9 cellular contexts compared by ENCODE assay signal in the genomic region with DNA sequence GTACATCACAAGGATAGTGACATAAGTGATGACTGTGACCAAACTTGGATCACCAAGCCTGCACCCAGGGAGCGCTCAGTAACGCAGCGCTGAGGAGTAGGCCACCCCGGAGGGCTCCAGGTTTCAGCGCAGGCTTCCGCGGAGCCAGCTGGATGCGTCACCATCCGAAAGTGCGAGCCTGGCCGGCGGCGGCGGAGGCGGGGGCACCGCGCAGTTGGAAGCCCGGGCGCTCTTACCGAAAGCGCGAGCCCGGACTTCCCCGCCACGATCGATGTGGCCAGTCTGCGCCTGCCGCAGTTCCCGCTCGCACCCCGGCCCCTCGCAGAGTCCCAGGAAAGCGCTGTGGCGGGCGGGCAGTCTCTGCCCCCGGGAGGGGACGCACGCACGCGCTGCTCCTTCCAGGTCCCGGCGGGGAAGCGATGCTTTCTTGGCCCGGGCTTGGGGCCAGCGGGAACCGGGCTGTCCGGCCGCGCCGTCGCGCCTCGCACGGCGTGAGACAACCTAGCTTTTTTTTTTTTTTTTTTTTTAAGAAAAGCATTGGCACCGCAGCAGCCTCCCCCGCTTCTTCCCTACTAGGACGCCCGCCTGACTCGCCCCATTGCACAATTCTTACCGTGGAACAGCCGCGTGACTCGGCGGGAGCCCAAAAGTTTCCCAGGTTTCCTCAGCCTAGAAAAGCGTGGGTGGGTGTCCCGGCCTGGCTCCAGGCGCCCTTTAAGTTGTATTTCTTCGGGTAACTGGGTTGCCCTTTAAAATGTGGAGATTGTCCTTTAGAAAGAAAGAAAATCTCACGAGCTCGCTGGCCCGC. TPM values are rescaled to one million over a fixed set of nuclear protein-coding genes. Genes with fewer than 3 reads are reported as not detected.
DNase-seq lines count a peak whose midpoint lies in the region; ATAC-seq, FAIRE-seq and TF ChIP-seq lines count a peak whose summit lies in the region.
"Had no signal": no experiment of that assay in that cellular context is flagged by ENCODE, and none has a peak within 500 bp of the region (broad histone marks: within the 10 kb centered on the region; RNA-seq: fewer than 3 reads in every experiment).

No MANE protein-coding gene starts in this region.

- ATAC-seq in GM21825 (IDR thresholded peaks at IDR 0.05; ENCODE audit: unreplicated experiment) = peak; percentile 89
- peak; percentile 97 for ATAC-seq in HepG2

- H3K4me3 Mint-ChIP-seq in dendritic cell treated with granulocyte-macrophage colony-stimulating factor and Interleukin-4, amounts not matched to agents 40 ng/mL and 50 ng/mL, for 4 days = peak overlapping the region; percentile 68

- H3K4me2 ChIP-seq in HepG2 (ENCODE audit: low read depth, low read length) = peak overlapping the region; percentile 84

- TF ChIP-seq RAD21 in HepG2 (CRISPR knock-in tag; IDR thresholded peaks at IDR 0.05) = no peak

- no TSS peak for BruUV-seq in HepG2 (replicated peaks; lab: Mats Ljungman, UMichigan)

- H3K36me3 Mint-ChIP-seq in dendritic cell treated with granulocyte-macrophage colony-stimulating factor and Interleukin-4, amounts not matched to agents 40 ng/mL and 50 ng/mL, for 4 days (ENCODE audit: low read depth) = peaks cover 9% of the 10 kb centered on the region

- TF ChIP-seq POLR2A in HepG2 (IDR thresholded peaks at IDR 0.05; ENCODE audit: insufficient read depth in 1 of 2, low read depth in 2 of 2, low read length in 2 of 2) = no peak

- no peaks in the 10 kb centered on the region for H3K27me3 Mint-ChIP-seq in dendritic cell treated with granulocyte-macrophage colony-stimulating factor and Interleukin-4, amounts not matched to agents 40 ng/mL and 50 ng/mL, for 4 days

- no peaks in the 10 kb centered on the region for H3K79me2 ChIP-seq in HepG2 (ENCODE audit: insufficient read depth, low read length)

- POLR2A ChIA-PET in HepG2 (lab: Yijun Ruan, JAX) = interaction anchor here (0.5 to 0.6 kb wide), 2 partner anchors 18 to 156 kb away, joined by 3 to 4 read pairs; no protein-coding TSS in a partner anchor

- FAIRE-seq in HepG2 (lab: Jason Lieb, UNC) = no peak
- FAIRE-seq: colon had no signal

- TF ChIP-seq EP300 in HepG2 (IDR thresholded peaks at IDR 0.05; ENCODE audit: low read depth in 2 of 2, low read length in 2 of 2) (peak in 1 of 2 experiments; percentile 28; a peak in 1 of 4 replicates), HepG2 (CRISPR knock-in tag; IDR thresholded peaks at IDR 0.05; ENCODE audit: borderline replicate concordance) (no peak)

- CTCF ChIA-PET in HepG2 (lab: Yijun Ruan, JAX; ENCODE audit: low intra/inter-chr PET ratio, low total read pairs) = no interaction called here

- in situ Hi-C loops in HepG2 (cut with HindIII; ENCODE audit: extremely low pct_ligation_motif_present, low pct_unique_long_range_greater_than_20kb) = no loop called here

- DNase-seq in DMS53 (lab: John Stamatoyannopoulos, UW) = peak; percentile 92
- DNase-seq in LHCN-M2 (ENCODE audit: low read depth) = peak; percentile 52
- DNase-seq in activated CD4-positive, alpha-beta T cell treated with anti-CD3 and anti-CD28 coated beads, Interleukin-2, amount 50 U/mL, for 4 hours = peak; percentile 60 to 66
- DNase-seq in HepG2 (ENCODE audit: low spot score) = no peak
- DNase-seq in stimulated activated CD4-positive, alpha-beta T cell treated with anti-CD3 and anti-CD28 coated beads, Interleukin-2, amount 100 ng/mL, for 24 hours = peak; percentile 65 to 78
- DNase-seq in NCI-H2196 treated with DMSO at 0.1 percent for 48 hours (lab: John Stamatoyannopoulos, UW; ENCODE audit: unreplicated experiment) = no peak

- H3K36me3 ChIP-seq in HepG2 (replicated peaks in 1 of 2; ENCODE audit: control insufficient read depth in 1 of 2, insufficient read depth in 2 of 2, low read length in 2 of 2) = no peaks in the 10 kb centered on the region

- H3K4me1 ChIP-seq in HepG2 (ENCODE audit: insufficient read depth, low read length) = peaks cover 20% of the 10 kb centered on the region

- no peaks in the 10 kb centered on the region for H4K20me1 ChIP-seq in HepG2 (ENCODE audit: insufficient read depth, low read length)

- peak overlapping the region; percentile 76 for H3K27ac Mint-ChIP-seq in dendritic cell treated with granulocyte-macrophage colony-stimulating factor and Interleukin-4, amounts not matched to agents 40 ng/mL and 50 ng/mL, for 4 days

- no peak overlapping the region for H2AFZ ChIP-seq in HepG2 (ENCODE audit: low read length)

- peak overlapping the region; percentile 6; the same call in 1 of the 2 replicates for H3K9ac ChIP-seq in HepG2 (ENCODE audit: insufficient read depth, low read depth, low read length)

- H3K4me3 ChIP-seq in HepG2 (replicated peaks in 1 of 3; ENCODE audit: insufficient read depth in 1 of 3, low read depth in 2 of 3, low read length in 3 of 3) = peak overlapping the region; percentile 59 to 74 (median 61)

- H3K9me3 ChIP-seq in HepG2 (ENCODE audit: low read length) = no peaks in the 10 kb centered on the region

- H3K27ac ChIP-seq in HepG2 (ENCODE audit: extremely low read length, insufficient read depth, low read length) = no peak overlapping the region

- intact Hi-C loops in dendritic cell treated with granulocyte-macrophage colony-stimulating factor and Interleukin-4, amounts not matched to agents 40 ng/mL and 50 ng/mL, for 4 days (cut with micrococcal nuclease) = loop anchor here (1.0 to 5.0 kb wide), 3 partner anchors 36 to 490 kb away; a partner anchor contains a TSS
- intact Hi-C loops in HepG2 (cut with micrococcal nuclease; ENCODE audit: unreplicated experiment) = loop anchor here (2.0 kb wide), 1 partner anchor 28 kb away; no protein-coding TSS in a partner anchor

- H3K27me3 ChIP-seq in HepG2 (ENCODE audit: control insufficient read depth in 1 of 2, insufficient read depth in 2 of 2, low read length in 2 of 2) = peaks cover 3 to 26% of the 10 kb centered on the region in 2 experiments

- WGBS in HepG2 (ENCODE audit: low lambda C conversion rate) = under 1% methylated on average over 38 of the region's 72 CpGs

- H3K4me1 Mint-ChIP-seq in dendritic cell treated with granulocyte-macrophage colony-stimulating factor and Interleukin-4, amounts not matched to agents 40 ng/mL and 50 ng/mL, for 4 days (ENCODE audit: low read depth) = peaks cover 45% of the 10 kb centered on the region

- H3K9me3 Mint-ChIP-seq in dendritic cell treated with granulocyte-macrophage colony-stimulating factor and Interleukin-4, amounts not matched to agents 40 ng/mL and 50 ng/mL, for 4 days = peaks cover 19% of the 10 kb centered on the region

- TF ChIP-seq CTCF in HepG2 (CRISPR knock-in tag; IDR thresholded peaks at IDR 0.05) = no peak

TF ChIP-seq in HepG2, 621 proteins besides CTCF, POLR2A, EP300 and RAD21 (continues in another document):
- TF ChIP-seq RFXANK (CRISPR knock-in tag; IDR thresholded peaks at IDR 0.05) (no peak), PTBP1 (IDR thresholded peaks at IDR 0.05; ENCODE audit: low read depth, low read length, poor library complexity, severe bottlenecking) (peak; percentile 63), POGZ (CRISPR knock-in tag; IDR thresholded peaks at IDR 0.05) (peak; percentile 39; the same call in 1 of the 2 replicates), KDM2A (CRISPR knock-in tag; IDR thresholded peaks at IDR 0.05; ENCODE audit: borderline replicate concordance, low read depth) (peak; percentile 52; the same call in 1 of the 2 replicates), SIN3B (IDR thresholded peaks at IDR 0.05; ENCODE audit: low read length) (no peak), ZNF205 (CRISPR knock-in tag; IDR thresholded peaks at IDR 0.05) (0 out of 2 replicates have a peak, but pooled peaks have one; percentile 64), PAWR (CRISPR knock-in tag; IDR thresholded peaks at IDR 0.05; ENCODE audit: borderline replicate concordance) (no peak)
- TF ChIP-seq, protein P1, sequence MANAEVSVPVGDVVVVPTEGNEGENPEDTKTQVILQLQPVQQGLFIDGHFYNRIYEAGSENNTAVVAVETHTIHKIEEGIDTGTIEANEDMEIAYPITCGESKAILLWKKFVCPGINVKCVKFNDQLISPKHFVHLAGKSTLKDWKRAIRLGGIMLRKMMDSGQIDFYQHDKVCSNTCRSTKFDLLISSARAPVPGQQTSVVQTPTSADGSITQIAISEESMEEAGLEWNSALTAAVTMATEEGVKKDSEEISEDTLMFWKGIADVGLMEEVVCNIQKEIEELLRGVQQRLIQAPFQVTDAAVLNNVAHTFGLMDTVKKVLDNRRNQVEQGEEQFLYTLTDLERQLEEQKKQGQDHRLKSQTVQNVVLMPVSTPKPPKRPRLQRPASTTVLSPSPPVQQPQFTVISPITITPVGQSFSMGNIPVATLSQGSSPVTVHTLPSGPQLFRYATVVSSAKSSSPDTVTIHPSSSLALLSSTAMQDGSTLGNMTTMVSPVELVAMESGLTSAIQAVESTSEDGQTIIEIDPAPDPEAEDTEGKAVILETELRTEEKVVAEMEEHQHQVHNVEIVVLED (CRISPR knock-in tag; IDR thresholded peaks at IDR 0.05; ENCODE audit: borderline replicate concordance) = 0 out of 2 replicates have a peak, but pooled peaks have one; percentile 23

RNA-seq across cellular contexts. Expression of a gene that starts 36.4 kb away (rescaled TPM):
- 64.8 and 67.6 TPM in 2 replicates for total RNA-seq in LHCN-M2 (2014; rRNA removed)
- 35.8 TPM for polyA plus RNA-seq in LHCN-M2 (2012)
- 42.4 and 56.1 TPM in 2 replicates for total RNA-seq in HepG2 (2016; rRNA removed; fragmentation: Illumina TruSeq; extraction: Trizol)
- total RNA-seq in HepG2 (2016; cell fraction: cytosol; rRNA removed; fragmentation: Illumina TruSeq; extraction: Trizol; ENCODE audit: low read depth) = 2.9 and 4.1 TPM in 2 replicates
- total RNA-seq in HepG2 (2016; cell fraction: insoluble cytoplasmic fraction; rRNA removed; fragmentation: Illumina TruSeq; extraction: Trizol) = 41.5 and 53.4 TPM in 2 replicates
- 15.3 and 15.6 TPM in 2 replicates for total RNA-seq in HepG2 (2016; cell fraction: membrane; rRNA removed; fragmentation: Illumina TruSeq; extraction: Trizol)
- 33.8 and 39.0 TPM in 2 replicates for total RNA-seq in HepG2 (2016; cell fraction: nucleus; rRNA removed; fragmentation: Illumina TruSeq; extraction: Trizol)
- 23.9 and 24.5 TPM in 2 replicates for polyA plus RNA-seq in HepG2 (2011; rRNA removed)
- polyA plus RNA-seq in HepG2 (2011; cell fraction: cytosol; rRNA removed) = 18.5 and 23.4 TPM in 2 replicates
- 36.4 and 45.4 TPM in 2 replicates for polyA plus RNA-seq in HepG2 (2011; cell fraction: nucleus; rRNA removed)
- 29.6 and 32.4 TPM in 2 replicates for polyA plus RNA-seq in HepG2 (2012)
- 1.1 and 1.5 TPM in 2 replicates for polyA plus RNA-seq in HepG2 (2016; cell fraction: cytosol; fragmentation: Illumina TruSeq; extraction: Trizol; ENCODE audit: low read depth)
- polyA plus RNA-seq in HepG2 (2016; cell fraction: insoluble cytoplasmic fraction; fragmentation: Illumina TruSeq; extraction: Trizol; ENCODE audit: low read depth) = 43.4 and 45.7 TPM in 2 replicates
- 6.5 and 6.8 TPM in 2 replicates for polyA plus RNA-seq in HepG2 (2016; cell fraction: membrane; fragmentation: Illumina TruSeq; extraction: Trizol; ENCODE audit: low read depth)
- 26.3 and 30.9 TPM in 2 replicates for polyA plus RNA-seq in HepG2 (2016; cell fraction: nucleus; fragmentation: Illumina TruSeq; extraction: Trizol; ENCODE audit: insufficient read depth, low read depth)
- 45.7 and 51.7 TPM in 2 replicates for polyA minus RNA-seq in HepG2 (2011; rRNA and poly(A)+ RNA removed; ENCODE audit: low replicate concordance)
- 37.3 and 37.5 TPM in 2 replicates for polyA minus RNA-seq in HepG2 (2011; cell fraction: cytosol; rRNA and poly(A)+ RNA removed)
- polyA minus RNA-seq in HepG2 (2011; cell fraction: nucleus; rRNA and poly(A)+ RNA removed) = 70.8 and 76.0 TPM in 2 replicates

Comparison
In these comparisons a context has a peak if more than half of its experiments do, and no peak if none do; other contexts are left out.
1. DNase-seq: peak in DMS53 (single experiment), LHCN-M2 (single experiment), activated CD4-positive, alpha-beta T cell treated with anti-CD3 and anti-CD28 coated beads, Interleukin-2, amount 50 U/mL, for 4 hours (2 of 2) and stimulated activated CD4-positive, alpha-beta T cell treated with anti-CD3 and anti-CD28 coated beads, Interleukin-2, amount 100 ng/mL, for 24 hours (2 of 2); none in HepG2 (single experiment) and NCI-H2196 treated with DMSO at 0.1 percent for 48 hours (single experiment).